In the genomic region with DNA sequence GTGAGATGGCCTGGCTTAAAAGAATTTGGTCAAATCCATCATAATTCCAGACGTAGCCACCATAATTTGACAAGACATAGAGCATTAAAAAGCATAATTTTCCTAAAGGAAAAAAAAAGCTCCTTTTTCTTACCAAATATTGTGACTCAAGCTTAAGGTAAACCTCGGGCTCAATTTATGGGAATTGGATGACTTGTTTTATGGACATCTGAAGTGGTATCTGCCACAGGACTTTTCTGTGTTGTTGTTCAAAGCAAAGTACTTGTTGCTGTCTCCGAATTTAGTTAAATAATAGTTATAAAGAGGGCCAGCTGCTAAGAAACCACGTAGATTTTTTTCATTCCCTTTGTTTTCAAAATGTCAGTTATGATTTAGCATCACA, we compare ENCODE assay signal across 9 cellular contexts. TPM values are rescaled to one million over a fixed set of nuclear protein-coding genes. Genes with fewer than 3 reads are reported as not detected.
A peak's percentile ranks its signal among the peaks of the same experiment; 100 is the strongest.
DNase-seq lines count a peak whose midpoint lies in the region; ATAC-seq, FAIRE-seq and TF ChIP-seq lines count a peak whose summit lies in the region.
"Had no signal": no experiment of that assay in that cellular context is flagged by ENCODE, and none has a peak within 500 bp of the region (broad histone marks: within the 10 kb centered on the region; RNA-seq: fewer than 3 reads in every experiment).

No MANE protein-coding gene starts in this region.

- H3K79me2 ChIP-seq in K562 (ENCODE audit: control insufficient read depth, insufficient read depth, low read length) (peaks cover 56% of the 10 kb centered on the region), mesendoderm (ENCODE audit: control insufficient read depth, insufficient read depth, low read length) (peaks cover 50% of the 10 kb centered on the region)

- WGBS in heart right ventricle, 2 donors: 27 to 38% methylated on average over 4 of the region's 4 CpGs
- under 1% methylated on average over 4 of the region's 4 CpGs for WGBS in K562 (ENCODE audit: insufficient coverage, low coverage, missing lambda C conversion rate)
- no CpG with 5 or more reads among the region's 4 CpGs for WGBS in mesendoderm (ENCODE audit: extremely low coverage, insufficient coverage, low lambda C conversion rate)

- H3K4me3 ChIP-seq in heart right ventricle (peak overlapping the region in 9 of 10 donors; percentile 65 to 99 (median 95)), K562 (peak overlapping the region; percentile 73), mesendoderm (ENCODE audit: low read length) (peak overlapping the region; percentile 90), vagina (peak overlapping the region; percentile 81 to 92)

- H3K9ac ChIP-seq in K562 (ENCODE audit: insufficient read depth in 1 of 2, low read depth in 2 of 2, low read length in 2 of 2) (peak overlapping the region in 1 of 2 experiments; percentile 78; a peak in 3 of 4 replicates), mesendoderm (ENCODE audit: low read length) (peak overlapping the region; percentile 93)

- no peak overlapping the region for H2BK15ac ChIP-seq in mesendoderm (replicated peaks; ENCODE audit: low read depth)

- H3K9me1 ChIP-seq in K562 (ENCODE audit: control insufficient read depth, insufficient read depth, low read length): peaks cover 7% of the 10 kb centered on the region

- intact Hi-C loops in heart right ventricle (cut with DNase I): loop anchor here in 8 of 10 donors (5.0 to 10.0 kb wide), 5 partner anchors 79 to 362 kb away; a partner anchor contains a TSS
- intact Hi-C loops in Right ventricle myocardium superior (cut with DNase I): loop anchor here (5.0 kb wide), 2 partner anchors 34 to 79 kb away; no protein-coding TSS in a partner anchor
- intact Hi-C loops in K562 (cut with micrococcal nuclease): loop anchor here (2.0 to 5.0 kb wide), 2 partner anchors 38 to 199 kb away; no protein-coding TSS in a partner anchor
- intact Hi-C loops in vagina (cut with DNase I): loop anchor here (2.0 kb wide), 1 partner anchor 74 kb away; no protein-coding TSS in a partner anchor

- H3K36me3 ChIP-seq in heart right ventricle (no peaks in the 10 kb centered on the region), K562 (ENCODE audit: control insufficient read depth, insufficient read depth, low read length) (peaks cover 10% of the 10 kb centered on the region; the same call in 1 of the 3 replicates), mesendoderm (ENCODE audit: control insufficient read depth, insufficient read depth, low read length) (no peaks in the 10 kb centered on the region), vagina (no peaks in the 10 kb centered on the region)

- H4K8ac ChIP-seq in mesendoderm (ENCODE audit: low read depth, low read length): no peak overlapping the region

- no peak overlapping the region for H4K5ac ChIP-seq in mesendoderm (ENCODE audit: low read length)

- H3K4me1 ChIP-seq in heart right ventricle: peaks cover 4 to 61% (median 39%) of the 10 kb centered on the region in 9 donors
- H3K4me1 ChIP-seq in K562 (replicated peaks in 1 of 2; ENCODE audit: control insufficient read depth in 2 of 2, insufficient read depth in 2 of 2, low read length in 2 of 2): peaks cover 26 to 37% of the 10 kb centered on the region in 2 experiments; a peak in 4 of 5 replicates
- H3K4me1 ChIP-seq in mesendoderm (ENCODE audit: control insufficient read depth, low read depth, low read length): peaks cover 26% of the 10 kb centered on the region
- peaks cover 38% of the 10 kb centered on the region for H3K4me1 ChIP-seq in vagina

- no peak overlapping the region for H3K23ac ChIP-seq in mesendoderm (ENCODE audit: low read length)

- DNase-seq in heart right ventricle (no peak), Right ventricle myocardium superior (no peak), K562 (ENCODE audit: extremely low read depth in 1 of 4, low spot score in 3 of 4) (no peak), mesendoderm (no peak), vagina (ENCODE audit: extremely low spot score in 2 of 2) (no peak), NCI-H748 (lab: John Stamatoyannopoulos, UW; ENCODE audit: unreplicated experiment) (no peak)

- H3K56ac ChIP-seq in mesendoderm (ENCODE audit: low read length): peak overlapping the region; percentile 90

- no peak for FAIRE-seq in K562 (lab: Jason Lieb, UNC)
- FAIRE-seq: islet of Langerhans had no signal

- H3K4me2 ChIP-seq in K562 (ENCODE audit: insufficient read depth, low read length): peak overlapping the region; percentile 86
- peak overlapping the region; percentile 43 for H3K4me2 ChIP-seq in mesendoderm (ENCODE audit: low read length)

- H3K79me1 ChIP-seq in mesendoderm (ENCODE audit: low read length): peaks cover 9% of the 10 kb centered on the region

- in situ Hi-C loops in K562 (cut with MboI): no loop called here

- no peak for TF ChIP-seq RAD21 in K562 (CRISPR knock-in tag; conservative IDR thresholded peaks at IDR 0.05 in 1 of 2, IDR thresholded peaks at IDR 0.05 in 1 of 2)

- peak overlapping the region; percentile 95 for H2AFZ ChIP-seq in K562 (ENCODE audit: low read depth, low read length)

- H3K27ac ChIP-seq in heart right ventricle (peak overlapping the region in 7 of 10 donors; percentile 84 to 94 (median 90)), K562 (ENCODE audit: extremely low read depth, low read depth, low read length) (peak overlapping the region; percentile 65), mesendoderm (ENCODE audit: low read depth, low read length) (no peak overlapping the region), vagina (peak overlapping the region; percentile 91)

- H3K9me3 ChIP-seq in heart right ventricle (no peaks in the 10 kb centered on the region), K562 (replicated peaks; ENCODE audit: control insufficient read depth, insufficient read depth, low read depth, low read length) (no peaks in the 10 kb centered on the region), vagina (no peaks in the 10 kb centered on the region)

- H3K27me3 ChIP-seq in heart right ventricle (no peaks in the 10 kb centered on the region), K562 (ENCODE audit: control insufficient read depth in 2 of 2, insufficient read depth in 2 of 2, low read length in 2 of 2) (no peaks in the 10 kb centered on the region), mesendoderm (ENCODE audit: insufficient read depth, low read length, poor library complexity) (no peaks in the 10 kb centered on the region), vagina (no peaks in the 10 kb centered on the region)

- no peak overlapping the region for H2AK5ac ChIP-seq in mesendoderm (ENCODE audit: low read length)

- H3K18ac ChIP-seq in mesendoderm (ENCODE audit: low read length): no peak overlapping the region

- no peak for TF ChIP-seq CTCF in heart right ventricle (IDR thresholded peaks at IDR 0.05)
- TF ChIP-seq CTCF in K562 (IDR thresholded peaks at IDR 0.05 in 2 of 3, conservative IDR thresholded peaks at IDR 0.05 in 1 of 3; ENCODE audit: insufficient read depth in 2 of 3, low read depth in 1 of 3, low read length in 3 of 3): no peak
- no peak for TF ChIP-seq CTCF in vagina (IDR thresholded peaks at IDR 0.05)

- H4K20me1 ChIP-seq in K562 (replicated peaks; ENCODE audit: control insufficient read depth, insufficient read depth, low read length): peaks cover 10% of the 10 kb centered on the region; the same call in 1 of the 2 replicates

- H2BK120ac ChIP-seq in mesendoderm (ENCODE audit: low read depth, low read length): no peak overlapping the region

- CTCF ChIA-PET in K562 (lab: Yijun Ruan, JAX; ENCODE audit: low intra/inter-chr PET ratio): no interaction called here

- ATAC-seq in heart right ventricle (no peak), Right ventricle myocardium superior (ENCODE audit: poor library complexity) (no peak), K562 (no peak), GM18907 (IDR thresholded peaks at IDR 0.05; ENCODE audit: unreplicated experiment) (no peak), HG02763 (IDR thresholded peaks at IDR 0.05; ENCODE audit: unreplicated experiment) (no peak)

- POLR2A ChIA-PET in K562 (lab: Yijun Ruan, JAX): interaction anchor here (1.0 to 1.4 kb wide), 4 partner anchors 12 to 124 kb away, joined by 3 read pairs; no protein-coding TSS in a partner anchor

- no peak for TF ChIP-seq POLR2A in K562 (conservative IDR thresholded peaks at IDR 0.05)
- TF ChIP-seq POLR2A in vagina (IDR thresholded peaks at IDR 0.05): no peak

- TSS peak; percentile 36 for BruUV-seq in K562 (replicated peaks; lab: Mats Ljungman, UMichigan)

- H2BK5ac ChIP-seq in mesendoderm (ENCODE audit: low read length): no peak overlapping the region

- no peak overlapping the region for H3K4ac ChIP-seq in mesendoderm (ENCODE audit: low read depth, low read length)

- TF ChIP-seq EP300 in K562 (IDR thresholded peaks at IDR 0.05; ENCODE audit: low read length): no peak

TF ChIP-seq in K562, 482 proteins besides CTCF, POLR2A, EP300 and RAD21 (continues in another document):
- no peak for TF ChIP-seq ZNF75A (CRISPR knock-in tag; IDR thresholded peaks at IDR 0.05)
- no peak for TF ChIP-seq HDGF (IDR thresholded peaks at IDR 0.05)

RNA-seq across cellular contexts. Expression of a gene that starts 1.1 kb away (rescaled TPM):
- total RNA-seq in heart right ventricle (10 to 100 TPM; 15.6 to 52.5 (median 25.2) TPM), Right ventricle myocardium superior (34.4 TPM), K562 (2014; rRNA removed) (46.1 and 57.8 TPM in 2 replicates), K562 (2014; rRNA removed; fragmentation: Illumina TruSeq; extraction: Trizol) (82.4 and 92.6 TPM in 2 replicates), K562 (2015; rRNA removed; fragmentation: Illumina TruSeq; extraction: Trizol) (63.2 and 66.5 TPM in 2 replicates), K562 (2021) (65.3 and 79.5 TPM in 2 replicates), vagina (69.7 TPM)
- polyA plus RNA-seq in heart right ventricle (10 to 100 TPM; 12.8 to 24.0 TPM), K562 (2011; rRNA removed) (89.9 and 153 TPM in 2 replicates), K562 (2014; fragmentation: Illumina TruSeq; extraction: Trizol) (64.6 and 75.9 TPM in 2 replicates), K562 (2014; fragmentation: Nextera tagmentation; extraction: Ambion mirVana) (10 to 100 TPM; 14.5 to 20.5 TPM), K562 (2014; rRNA removed) (46.5 and 46.7 TPM in 2 replicates)
- total RNA-seq in K562 (2011; cell fraction: chromatin; rRNA removed; ENCODE audit: low replicate concordance): 126 and 209 TPM in 2 replicates
- total RNA-seq in K562 (2011; cell fraction: nucleolus; rRNA removed): 109 and 121 TPM in 2 replicates
- 238 and 352 TPM in 2 replicates for total RNA-seq in K562 (2011; cell fraction: nucleoplasm; rRNA removed)
- 43.0 and 55.8 TPM in 2 replicates for polyA plus RNA-seq in K562 (2011; cell fraction: cytosol; rRNA removed)
- 42.9 and 57.7 TPM in 2 replicates for polyA plus RNA-seq in K562 (2011; cell fraction: nucleus; rRNA removed)
- polyA plus RNA-seq in K562 (2012): 46.5 and 47.2 TPM in 2 replicates
- 94.6 and 129 TPM in 2 replicates for polyA minus RNA-seq in K562 (2011; rRNA and poly(A)+ RNA removed)
- polyA minus RNA-seq in K562 (2011; cell fraction: cytosol; rRNA and poly(A)+ RNA removed): 50.0 and 63.6 TPM in 2 replicates
- polyA minus RNA-seq in K562 (2011; cell fraction: nucleus; rRNA and poly(A)+ RNA removed): 22.6 and 35.3 TPM in 2 replicates
- polyA plus RNA-seq in mesendoderm (2013, experiment 1 of 2): 77.1 TPM
- 72.5 TPM for polyA plus RNA-seq in mesendoderm (2013, experiment 2 of 2)
